Comparison of ENCODE assay signal across 20 cellular contexts in the genomic region with DNA sequence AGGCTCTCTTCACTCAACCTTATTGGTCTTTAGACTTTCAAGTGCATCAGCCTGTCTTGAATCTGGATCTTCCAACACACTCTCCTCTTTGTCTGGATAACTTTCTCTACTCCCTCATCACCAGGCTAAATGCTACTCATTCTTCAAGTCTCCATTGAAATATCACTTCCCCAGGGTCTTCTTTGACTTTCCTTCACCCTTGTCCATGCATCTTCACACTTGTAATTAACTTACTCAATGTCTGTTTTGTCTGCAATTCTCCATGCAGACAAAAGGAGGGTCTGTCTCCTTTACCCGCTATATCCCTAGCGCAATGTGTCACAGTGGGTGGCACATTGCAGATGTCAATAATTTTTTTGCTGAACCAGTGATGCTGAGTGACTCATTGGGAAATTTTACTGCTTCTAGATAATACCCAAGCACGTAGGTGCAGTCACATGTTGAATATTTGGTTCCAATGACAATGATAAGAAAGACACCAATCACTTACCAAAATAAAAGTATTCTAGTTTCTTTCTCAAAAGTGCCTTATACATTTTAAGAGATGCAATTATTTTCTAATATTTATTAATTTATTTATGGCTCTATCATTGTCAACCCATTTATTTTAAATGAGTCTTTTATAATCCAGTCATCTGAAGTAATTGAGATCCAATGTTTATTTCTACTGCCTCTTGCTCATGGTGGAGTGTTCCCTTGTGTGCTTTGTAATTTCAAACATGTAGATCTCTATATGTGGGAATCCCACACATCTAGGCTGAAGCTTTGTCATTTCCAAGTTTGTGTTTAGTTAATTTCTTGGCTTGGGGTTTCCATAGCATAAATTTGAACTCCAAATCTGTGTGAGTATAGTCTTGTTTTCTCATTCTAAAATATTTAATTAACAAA. TPM values are rescaled to one million over a fixed set of nuclear protein-coding genes. Genes with fewer than 3 reads are reported as not detected.
A peak's percentile ranks its signal among the peaks of the same experiment; 100 is the strongest.
DNase-seq lines count a peak whose midpoint lies in the region; ATAC-seq and TF ChIP-seq lines count a peak whose summit lies in the region.
"Had no signal": no experiment of that assay in that cellular context is flagged by ENCODE, and none has a peak within 500 bp of the region (broad histone marks: within the 10 kb centered on the region; RNA-seq: fewer than 3 reads in every experiment).

No MANE protein-coding gene starts in this region.

- no peak overlapping the region for H3K4me3 Mint-ChIP-seq in activated T-cell treated with anti-CD3 and anti-CD28 coated beads, Interleukin-2, amount 50 U/mL, for 4 hours
- H3K4me3 Mint-ChIP-seq in neural crest cell = peak overlapping the region; percentile 0
- H3K4me3 Mint-ChIP-seq: CD4-positive, CD25-positive, alpha-beta regulatory T cell had no signal

- no peak overlapping the region for H3K27ac Mint-ChIP-seq in neural crest cell (ENCODE audit: unreplicated experiment)
- H3K27ac Mint-ChIP-seq: CD4-positive, CD25-positive, alpha-beta regulatory T cell had no signal

- peaks cover 5% of the 10 kb centered on the region for H3K4me1 Mint-ChIP-seq in activated T-cell treated with anti-CD3 and anti-CD28 coated beads, Interleukin-2, amount 50 U/mL, for 4 hours (ENCODE audit: low read depth)
- peaks cover 10% of the 10 kb centered on the region for H3K4me1 Mint-ChIP-seq in neural crest cell
- H3K4me1 Mint-ChIP-seq: CD4-positive, CD25-positive, alpha-beta regulatory T cell had no signal

- peaks cover 6% of the 10 kb centered on the region for H3K9me3 Mint-ChIP-seq in activated T-cell treated with anti-CD3 and anti-CD28 coated beads, Interleukin-2, amount 50 U/mL, for 4 hours
- H3K9me3 Mint-ChIP-seq in neural crest cell = peaks cover 4% of the 10 kb centered on the region

- DNase-seq in activated T-cell treated with anti-CD3 and anti-CD28 coated beads, Interleukin-2, amount 50 U/mL, for 4 hours = no peak
- DNase-seq in activated T-cell treated with anti-CD3 and anti-CD28 coated beads for 4 hours (no peak), COLO829 (ENCODE audit: low spot score) (peak; percentile 93), RPMI7951 (ENCODE audit: low read depth) (peak; percentile 37), neural crest cell (ENCODE audit: low read depth, low spot score) (no peak), NCI-H2029 (lab: John Stamatoyannopoulos, UW) (no peak), NCI-H2171 treated with DMSO at 0.1 percent for 48 hours (lab: John Stamatoyannopoulos, UW) (no peak)
- DNase-seq: CD4-positive, CD25-positive, alpha-beta regulatory T cell; Karpas-422; NCI-H1092; NCI-H1417 treated with DMSO at 0.1 percent for 48 hours; NCI-H1694 treated with DMSO at 0.1 percent for 48 hours; NCI-H2081 treated with DMSO at 0.1 percent for 48 hours; NCI-H2171; NCI-H345; NCI-H510A treated with DMSO at 0.1 percent for 48 hours; NCI-H748 treated with DMSO at 0.1 percent for 48 hours; PC-9; Right ventricle myocardium superior; RPMI8226 had no signal

- no peak for TF ChIP-seq CTCF in neural crest cell (conservative IDR thresholded peaks at IDR 0.05)

- peaks cover 12% of the 10 kb centered on the region for H3K27me3 Mint-ChIP-seq in activated T-cell treated with anti-CD3 and anti-CD28 coated beads, Interleukin-2, amount 50 U/mL, for 4 hours (ENCODE audit: low read depth)
- no peaks in the 10 kb centered on the region for H3K27me3 Mint-ChIP-seq in neural crest cell (ENCODE audit: low read depth)

- peak; percentile 81 to 89 for ATAC-seq in activated T-cell treated with anti-CD3 and anti-CD28 coated beads, Interleukin-2, amount 50 U/mL, for 4 hours

- H3K36me3 Mint-ChIP-seq in activated T-cell treated with anti-CD3 and anti-CD28 coated beads, Interleukin-2, amount 50 U/mL, for 4 hours (ENCODE audit: insufficient read depth) = no peaks in the 10 kb centered on the region
- H3K36me3 Mint-ChIP-seq in neural crest cell (ENCODE audit: low read depth) = no peaks in the 10 kb centered on the region
- H3K36me3 Mint-ChIP-seq: CD4-positive, CD25-positive, alpha-beta regulatory T cell had no signal

RNA-seq across cellular contexts. Expression of a gene that starts 21.7 kb away (rescaled TPM):
- total RNA-seq in activated T-cell treated with anti-CD3 and anti-CD28 coated beads, Interleukin-2, amount 50 U/mL, for 4 hours = 10 to 100 TPM; 51.5 to 64.2 (median 51.6) TPM
- total RNA-seq in RPMI7951 (2014; rRNA removed; shearing (Covaris generic)) = 56.6 and 56.9 TPM in 2 replicates
- total RNA-seq in neural crest cell = 52.6 and 53.0 TPM in 2 replicates

RNA-seq across cellular contexts. Expression of a gene that starts 26.0 kb away (rescaled TPM):
- under 1 TPM; 0.05 to 0.08 (median 0.05) TPM for total RNA-seq in activated T-cell treated with anti-CD3 and anti-CD28 coated beads, Interleukin-2, amount 50 U/mL, for 4 hours
- 0.24 and 0.98 TPM in 2 replicates for total RNA-seq in RPMI7951 (2014; rRNA removed; shearing (Covaris generic))
- total RNA-seq in neural crest cell = 0.14 and 0.33 TPM in 2 replicates
- total RNA-seq: Right ventricle myocardium superior had no signal

Comparison
In these comparisons a context has a peak if more than half of its experiments do, and no peak if none do; other contexts are left out.
1. DNase-seq: peak in COLO829 (single experiment) and RPMI7951 (single experiment); none in activated T-cell treated with anti-CD3 and anti-CD28 coated beads, Interleukin-2, amount 50 U/mL, for 4 hours (single experiment), activated T-cell treated with anti-CD3 and anti-CD28 coated beads for 4 hours (single experiment), neural crest cell (single experiment), NCI-H2029 (single experiment) and NCI-H2171 treated with DMSO at 0.1 percent for 48 hours (single experiment).